In the genomic region with DNA sequence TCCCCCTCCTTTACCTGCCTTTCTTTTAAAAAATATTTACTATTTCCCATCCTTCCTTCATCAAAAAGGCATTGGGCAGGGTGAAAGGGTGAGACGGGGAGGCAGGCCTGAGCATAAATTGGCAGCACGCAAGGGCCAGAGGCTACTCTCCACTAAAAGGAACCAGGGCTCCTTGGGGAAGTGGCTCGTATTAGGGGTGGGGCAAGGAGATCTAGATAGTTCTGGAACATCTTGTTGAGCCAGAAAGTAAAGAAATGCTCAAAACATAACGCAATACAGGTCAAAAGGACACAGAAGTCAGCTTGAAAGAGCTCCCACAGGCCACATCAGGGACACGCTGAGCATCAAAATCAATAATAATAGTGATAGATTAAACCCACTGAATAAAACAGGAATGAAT, we compare ENCODE assay signal across 1 cellular context.
TF ChIP-seq lines count a peak whose summit lies in the region.

No MANE protein-coding gene starts in this region.

TF ChIP-seq in HepG2, 621 proteins besides CTCF, POLR2A, EP300 and RAD21 (continued from another document):
- TF ChIP-seq, protein P1, sequence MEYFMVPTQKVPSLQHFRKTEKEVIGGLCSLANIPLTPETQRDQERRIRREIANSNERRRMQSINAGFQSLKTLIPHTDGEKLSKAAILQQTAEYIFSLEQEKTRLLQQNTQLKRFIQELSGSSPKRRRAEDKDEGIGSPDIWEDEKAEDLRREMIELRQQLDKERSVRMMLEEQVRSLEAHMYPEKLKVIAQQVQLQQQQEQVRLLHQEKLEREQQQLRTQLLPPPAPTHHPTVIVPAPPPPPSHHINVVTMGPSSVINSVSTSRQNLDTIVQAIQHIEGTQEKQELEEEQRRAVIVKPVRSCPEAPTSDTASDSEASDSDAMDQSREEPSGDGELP (IDR thresholded peaks at IDR 0.05; ENCODE audit: borderline replicate concordance, low read depth), result no peak
- TF ChIP-seq ZNF543 (CRISPR knock-in tag; IDR thresholded peaks at IDR 0.05) (no peak), AGO2 (optimal IDR thresholded peaks at IDR 0.05; ENCODE audit: low read depth, low read length) (no peak), AKAP8 (CRISPR knock-in tag; IDR thresholded peaks at IDR 0.05) (no peak), PITX1 (CRISPR knock-in tag; IDR thresholded peaks at IDR 0.05) (no peak), ELF1 (CRISPR knock-in tag; IDR thresholded peaks at IDR 0.05) (no peak), ZBTB42 (CRISPR knock-in tag; IDR thresholded peaks at IDR 0.05) (no peak)
- TF ChIP-seq, protein P2, sequence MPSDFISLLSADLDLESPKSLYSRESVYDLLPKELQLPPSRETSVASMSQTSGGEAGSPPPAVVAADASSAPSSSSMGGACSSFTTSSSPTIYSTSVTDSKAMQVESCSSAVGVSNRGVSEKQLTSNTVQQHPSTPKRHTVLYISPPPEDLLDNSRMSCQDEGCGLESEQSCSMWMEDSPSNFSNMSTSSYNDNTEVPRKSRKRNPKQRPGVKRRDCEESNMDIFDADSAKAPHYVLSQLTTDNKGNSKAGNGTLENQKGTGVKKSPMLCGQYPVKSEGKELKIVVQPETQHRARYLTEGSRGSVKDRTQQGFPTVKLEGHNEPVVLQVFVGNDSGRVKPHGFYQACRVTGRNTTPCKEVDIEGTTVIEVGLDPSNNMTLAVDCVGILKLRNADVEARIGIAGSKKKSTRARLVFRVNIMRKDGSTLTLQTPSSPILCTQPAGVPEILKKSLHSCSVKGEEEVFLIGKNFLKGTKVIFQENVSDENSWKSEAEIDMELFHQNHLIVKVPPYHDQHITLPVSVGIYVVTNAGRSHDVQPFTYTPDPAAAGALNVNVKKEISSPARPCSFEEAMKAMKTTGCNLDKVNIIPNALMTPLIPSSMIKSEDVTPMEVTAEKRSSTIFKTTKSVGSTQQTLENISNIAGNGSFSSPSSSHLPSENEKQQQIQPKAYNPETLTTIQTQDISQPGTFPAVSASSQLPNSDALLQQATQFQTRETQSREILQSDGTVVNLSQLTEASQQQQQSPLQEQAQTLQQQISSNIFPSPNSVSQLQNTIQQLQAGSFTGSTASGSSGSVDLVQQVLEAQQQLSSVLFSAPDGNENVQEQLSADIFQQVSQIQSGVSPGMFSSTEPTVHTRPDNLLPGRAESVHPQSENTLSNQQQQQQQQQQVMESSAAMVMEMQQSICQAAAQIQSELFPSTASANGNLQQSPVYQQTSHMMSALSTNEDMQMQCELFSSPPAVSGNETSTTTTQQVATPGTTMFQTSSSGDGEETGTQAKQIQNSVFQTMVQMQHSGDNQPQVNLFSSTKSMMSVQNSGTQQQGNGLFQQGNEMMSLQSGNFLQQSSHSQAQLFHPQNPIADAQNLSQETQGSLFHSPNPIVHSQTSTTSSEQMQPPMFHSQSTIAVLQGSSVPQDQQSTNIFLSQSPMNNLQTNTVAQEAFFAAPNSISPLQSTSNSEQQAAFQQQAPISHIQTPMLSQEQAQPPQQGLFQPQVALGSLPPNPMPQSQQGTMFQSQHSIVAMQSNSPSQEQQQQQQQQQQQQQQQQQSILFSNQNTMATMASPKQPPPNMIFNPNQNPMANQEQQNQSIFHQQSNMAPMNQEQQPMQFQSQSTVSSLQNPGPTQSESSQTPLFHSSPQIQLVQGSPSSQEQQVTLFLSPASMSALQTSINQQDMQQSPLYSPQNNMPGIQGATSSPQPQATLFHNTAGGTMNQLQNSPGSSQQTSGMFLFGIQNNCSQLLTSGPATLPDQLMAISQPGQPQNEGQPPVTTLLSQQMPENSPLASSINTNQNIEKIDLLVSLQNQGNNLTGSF (CRISPR knock-in tag; IDR thresholded peaks at IDR 0.05), result no peak
